Comparison of ENCODE assay signal across 26 cellular contexts in genomic region chr1:236501093-236501492, GRCh38.
"Had no signal": no experiment of that assay in that cellular context is flagged by ENCODE, and none has a peak within 500 bp of the region (broad histone marks: within the 10 kb centered on the region; RNA-seq: fewer than 3 reads in every experiment).

No MANE protein-coding gene starts in this region.

- H3K9me3 Mint-ChIP-seq: naive thymus-derived CD8-positive, alpha-beta T cell; natural killer cell treated with Interleukin-12 subunit alpha and Interleukin-12 subunit beta and Interleukin-15 and Interleukin-18, amount 100 ng/mL, for 72 hours; nephron progenitor cell; neural crest cell; stimulated activated effector memory CD8-positive, alpha-beta T cell treated with anti-CD3 and anti-CD28 coated beads, Interleukin-12 subunit alpha, Interleukin-12 subunit beta, amount 100 ng/mL, for 72 hours; stimulated activated naive B cell treated with anti-CD40 and anti-IgM and Interleukin-4, amounts not matched to agents 10 μg/mL and 1 μg/mL and 100 μg/mL, for 72 hours; stimulated activated naive CD8-positive, alpha-beta T cell treated with anti-CD3 and anti-CD28 coated beads, Interleukin-15, Interleukin-2, amounts not matched to agents 100 ng/mL and 50 ng/mL, for 24 hours had no signal

- H3K4me1 ChIP-seq: psoas muscle had no signal

- H3K4me3 Mint-ChIP-seq: naive thymus-derived CD8-positive, alpha-beta T cell; natural killer cell treated with Interleukin-12 subunit alpha and Interleukin-12 subunit beta and Interleukin-15 and Interleukin-18, amount 100 ng/mL, for 72 hours; nephron progenitor cell; stimulated activated effector memory CD8-positive, alpha-beta T cell treated with anti-CD3 and anti-CD28 coated beads, Interleukin-12 subunit alpha, Interleukin-12 subunit beta, amount 100 ng/mL, for 72 hours; stimulated activated naive B cell treated with anti-CD40 and anti-IgM and Interleukin-4, amounts not matched to agents 10 μg/mL and 1 μg/mL and 100 μg/mL, for 72 hours; stimulated activated naive CD8-positive, alpha-beta T cell treated with anti-CD3 and anti-CD28 coated beads, Interleukin-15, Interleukin-2, amounts not matched to agents 100 ng/mL and 50 ng/mL, for 24 hours had no signal

- H3K9me3 ChIP-seq: neutrophil, pancreas, psoas muscle, right lobe of liver, sigmoid colon, stomach, thoracic aorta, thyroid gland, tibial nerve, upper lobe of left lung, vagina had no signal

- H3K27ac ChIP-seq: neutrophil, pancreas, psoas muscle, right lobe of liver, sigmoid colon, stomach, thoracic aorta, thyroid gland, tibial nerve, upper lobe of left lung, vagina had no signal

- ATAC-seq: naive thymus-derived CD8-positive, alpha-beta T cell; natural killer cell treated with Interleukin-12 subunit alpha and Interleukin-12 subunit beta and Interleukin-15 and Interleukin-18, amount 100 ng/mL, for 72 hours; pancreas; psoas muscle; right lobe of liver; stimulated activated effector memory CD8-positive, alpha-beta T cell treated with anti-CD3 and anti-CD28 coated beads, Interleukin-12 subunit alpha, Interleukin-12 subunit beta, amount 100 ng/mL, for 72 hours; stimulated activated naive B cell treated with anti-CD40 and anti-IgM and Interleukin-4, amounts not matched to agents 10 μg/mL and 1 μg/mL and 100 μg/mL, for 72 hours had no signal

- H3K36me3 Mint-ChIP-seq: naive B cell; naive thymus-derived CD8-positive, alpha-beta T cell; natural killer cell treated with Interleukin-12 subunit alpha and Interleukin-12 subunit beta and Interleukin-15 and Interleukin-18, amount 100 ng/mL, for 72 hours; stimulated activated effector memory CD8-positive, alpha-beta T cell treated with anti-CD3 and anti-CD28 coated beads, Interleukin-12 subunit alpha, Interleukin-12 subunit beta, amount 100 ng/mL, for 72 hours; stimulated activated naive B cell treated with anti-CD40 and anti-IgM and Interleukin-4, amounts not matched to agents 10 μg/mL and 1 μg/mL and 100 μg/mL, for 72 hours had no signal

- H3K4me3 ChIP-seq: pancreas, psoas muscle, right lobe of liver, sigmoid colon, stomach, thoracic aorta, thyroid gland, tibial nerve, upper lobe of left lung, vagina had no signal

- H3K36me3 ChIP-seq: neutrophil, pancreas, right lobe of liver, sigmoid colon, stomach, thoracic aorta, thyroid gland, tibial nerve, upper lobe of left lung, vagina had no signal

- DNase-seq: naive B cell; naive thymus-derived CD8-positive, alpha-beta T cell; nephron progenitor cell; nucleus accumbens; pancreas; psoas muscle; right lobe of liver; sigmoid colon; small intestine; stimulated activated CD4-positive, alpha-beta T cell treated with anti-CD3 and anti-CD28 coated beads, Interleukin-15, amount 100 ng/mL, for 24 hours; stimulated activated CD4-positive, alpha-beta T cell treated with anti-CD3 and anti-CD28 coated beads, Interleukin-2, amount 100 ng/mL, for 24 hours; stimulated activated CD4-positive, alpha-beta T cell treated with anti-CD3 and anti-CD28 coated beads, Interleukin-2, amount 100 ng/mL, for 48 hours; stimulated activated CD4-positive, alpha-beta T cell treated with anti-CD3 and anti-CD28 coated beads, Interleukin-4, amount 100 ng/mL, for 24 hours; stimulated activated naive B cell treated with anti-CD40 and anti-IgM and Interleukin-4, amounts not matched to agents 10 μg/mL and 1 μg/mL and 100 μg/mL, for 72 hours; stimulated activated naive CD4-positive, alpha-beta T cell treated with Interleukin-2 at 50 U/mL for 16 hours; stomach; thyroid gland; upper lobe of left lung had no signal

- H3K27me3 ChIP-seq: neutrophil, pancreas, right lobe of liver, sigmoid colon, stomach, thyroid gland, tibial nerve, upper lobe of left lung, vagina had no signal

- H3K27ac Mint-ChIP-seq: naive B cell; naive thymus-derived CD8-positive, alpha-beta T cell; natural killer cell treated with Interleukin-12 subunit alpha and Interleukin-12 subunit beta and Interleukin-15 and Interleukin-18, amount 100 ng/mL, for 72 hours; nephron progenitor cell; stimulated activated effector memory CD8-positive, alpha-beta T cell treated with anti-CD3 and anti-CD28 coated beads, Interleukin-12 subunit alpha, Interleukin-12 subunit beta, amount 100 ng/mL, for 72 hours; stimulated activated naive B cell treated with anti-CD40 and anti-IgM and Interleukin-4, amounts not matched to agents 10 μg/mL and 1 μg/mL and 100 μg/mL, for 72 hours; stimulated activated naive CD8-positive, alpha-beta T cell treated with anti-CD3 and anti-CD28 coated beads, Interleukin-15, Interleukin-2, amounts not matched to agents 100 ng/mL and 50 ng/mL, for 24 hours had no signal
